In the genomic region with DNA sequence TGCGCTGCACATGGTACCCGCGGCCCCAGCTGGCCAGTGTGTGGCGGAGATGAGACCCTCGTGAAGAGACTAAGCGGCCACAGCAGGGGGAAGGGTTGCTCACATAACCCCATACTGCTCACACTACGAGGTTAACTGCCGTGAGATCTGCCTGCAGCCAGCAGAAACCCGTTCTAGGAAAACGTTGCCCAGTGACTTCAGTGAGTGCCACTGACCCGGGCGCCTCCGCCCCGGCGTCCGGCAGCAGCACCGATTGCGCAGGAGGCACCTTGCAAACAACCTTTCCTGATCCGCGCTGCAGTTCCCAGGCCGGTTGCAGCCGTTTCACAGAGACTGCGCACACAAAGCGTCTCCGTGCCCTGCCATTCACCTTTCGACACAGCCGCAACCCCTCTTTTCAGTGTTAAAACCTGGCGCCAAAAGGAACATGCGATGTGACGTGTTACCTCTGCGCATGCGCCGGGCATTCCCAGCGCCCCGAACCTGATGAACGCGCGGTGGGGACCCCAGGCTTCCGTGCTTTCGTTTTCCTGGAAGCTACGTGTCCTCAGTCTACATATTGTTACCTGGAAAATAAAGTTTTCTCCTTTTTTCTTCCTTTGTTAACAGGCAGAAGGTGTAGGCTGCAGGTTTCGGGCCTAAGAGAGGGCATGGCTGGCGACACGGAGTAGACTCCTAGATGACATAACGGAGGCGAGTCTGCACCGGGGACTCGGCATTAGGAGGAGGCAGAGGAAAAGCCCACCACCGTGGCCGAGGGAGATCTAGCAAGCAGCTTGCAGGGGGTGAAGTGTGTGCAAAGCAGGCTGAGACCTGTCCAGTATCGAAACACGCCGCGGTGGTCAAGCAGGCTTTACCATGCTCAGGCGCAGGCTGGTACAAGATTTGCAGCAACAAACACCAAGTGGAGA, we compare ENCODE assay signal across 8 cellular contexts. TPM values are rescaled to one million over a fixed set of nuclear protein-coding genes. Genes with fewer than 3 reads are reported as not detected.
DNase-seq lines count a peak whose midpoint lies in the region; ATAC-seq and TF ChIP-seq lines count a peak whose summit lies in the region.

No MANE protein-coding gene starts in this region.

- H3K4me1 ChIP-seq in SJSA1 (replicated peaks), result peaks cover 16% of the 10 kb centered on the region
- H3K4me1 ChIP-seq in cardiac muscle cell (ENCODE audit: low read depth), result peaks cover 14% of the 10 kb centered on the region
- peaks cover 11 to 32% (median 20%) of the 10 kb centered on the region in 4 donors for H3K4me1 ChIP-seq in upper lobe of left lung

- H3K27me3 ChIP-seq in SJSA1 (replicated peaks) (no peaks in the 10 kb centered on the region), cardiac muscle cell (no peaks in the 10 kb centered on the region), upper lobe of left lung (no peaks in the 10 kb centered on the region)

- ATAC-seq in GM21576 (IDR thresholded peaks at IDR 0.05; ENCODE audit: unreplicated experiment), result peak; percentile 75
- peak; percentile 78 to 81 for ATAC-seq in upper lobe of left lung (ENCODE audit: low FRiP score in 2 of 2)

- TF ChIP-seq EP300 in upper lobe of left lung (IDR thresholded peaks at IDR 0.05), result no peak

- H3K27ac ChIP-seq in KOPT-K1 (ENCODE audit: low read depth, low read length, poor library complexity, severe bottlenecking) (peak overlapping the region; percentile 94), SJSA1 (0 out of 2 replicates have a peak overlapping the region, but pooled peaks have one; percentile 6), cardiac muscle cell (peak overlapping the region; percentile 84), upper lobe of left lung (peak overlapping the region; percentile 77 to 83 (median 80))

- TF ChIP-seq CTCF in cardiac muscle cell (IDR thresholded peaks at IDR 0.05; ENCODE audit: low read depth, low read length) (no peak), upper lobe of left lung (IDR thresholded peaks at IDR 0.05) (no peak)

- no peaks in the 10 kb centered on the region for H3K9me3 ChIP-seq in KOPT-K1 (ENCODE audit: insufficient read depth, low read length, poor library complexity, severe bottlenecking)
- no peaks in the 10 kb centered on the region for H3K9me3 ChIP-seq in SJSA1 (replicated peaks)
- H3K9me3 ChIP-seq in cardiac muscle cell (ENCODE audit: low read depth), result no peaks in the 10 kb centered on the region
- H3K9me3 ChIP-seq in upper lobe of left lung, result no peaks in the 10 kb centered on the region

- 7 to 19% methylated on average over 33 to 53 of the region's 55 CpGs for WGBS in upper lobe of left lung, 2 donors

- DNase-seq in DMS114 treated with DMSO at 0.1 percent for 48 hours (lab: John Stamatoyannopoulos, UW; ENCODE audit: unreplicated experiment) (peak; percentile 66), SJSA1 (ENCODE audit: low read depth in 1 of 2, low spot score in 2 of 2) (peak; percentile 61 to 69), cardiac muscle cell (ENCODE audit: low read depth in 1 of 2, low spot score in 1 of 2) (peak; percentile 62 to 66), pons (ENCODE audit: low spot score) (peak; percentile 68), upper lobe of left lung (peak; percentile 64 to 89)
- peak; percentile 80 for DNase-seq in activated naive CD4-positive, alpha-beta T cell treated with anti-CD3 and anti-CD28 coated beads, Interleukin-2, amount 50 U/mL, for 16 hours

- TF ChIP-seq POLR2A in upper lobe of left lung (IDR thresholded peaks at IDR 0.05), result no peak

- H3K4me3 ChIP-seq in SJSA1 (peak overlapping the region; percentile 43), cardiac muscle cell (peak overlapping the region; percentile 38), upper lobe of left lung (peak overlapping the region; percentile 18 to 61 (median 56))

- H3K36me3 ChIP-seq in KOPT-K1 (ENCODE audit: insufficient read depth, low read length) (peaks cover 20% of the 10 kb centered on the region), SJSA1 (no peaks in the 10 kb centered on the region), cardiac muscle cell (no peaks in the 10 kb centered on the region), upper lobe of left lung (no peaks in the 10 kb centered on the region)

RNA-seq across cellular contexts. Expression of gene VPS26C, which starts 8.9 kb away (rescaled TPM):
- total RNA-seq in SJSA1 (2014; rRNA removed; shearing (Covaris generic)), result 31.4 and 39.9 TPM in 2 replicates
- 45.0 and 46.3 TPM in 2 replicates for total RNA-seq in cardiac muscle cell
- polyA plus RNA-seq in cardiac muscle cell, result 29.9 and 33.6 TPM in 2 replicates
- total RNA-seq in upper lobe of left lung, result 10 to 100 TPM; 52.1 to 95.3 (median 65.0) TPM

Comparison
In these comparisons a context has a peak if more than half of its experiments do, and no peak if none do; other contexts are left out.
1. Peak in every context shown above with its lines: DNase-seq, ATAC-seq, H3K4me3 ChIP-seq and H3K27ac ChIP-seq.
2. H3K27ac ChIP-seq: peak in every context shown above with its lines; median percentile 94 in KOPT-K1; 84 in cardiac muscle cell; 80 in upper lobe of left lung; 6 in SJSA1.